In genomic region chr3:12952322-12953200, GRCh38 we compare ENCODE assay signal across 1 cellular context.
TF ChIP-seq lines count a peak whose summit lies in the region.

No MANE protein-coding gene starts in this region.

TF ChIP-seq in HEK293, 187 proteins besides CTCF, POLR2A, EP300 and RAD21 (continued from another document):
- TF ChIP-seq ZBTB10 (tag by site-specific recombination; IDR thresholded peaks at IDR 0.05): no peak
- TF ChIP-seq ZNF202 (tag by site-specific recombination; IDR thresholded peaks at IDR 0.05; ENCODE audit: borderline replicate concordance): no peak
- no peak for TF ChIP-seq MYNN (tag by site-specific recombination; IDR thresholded peaks at IDR 0.05; ENCODE audit: borderline replicate concordance)
